In the genomic region with DNA sequence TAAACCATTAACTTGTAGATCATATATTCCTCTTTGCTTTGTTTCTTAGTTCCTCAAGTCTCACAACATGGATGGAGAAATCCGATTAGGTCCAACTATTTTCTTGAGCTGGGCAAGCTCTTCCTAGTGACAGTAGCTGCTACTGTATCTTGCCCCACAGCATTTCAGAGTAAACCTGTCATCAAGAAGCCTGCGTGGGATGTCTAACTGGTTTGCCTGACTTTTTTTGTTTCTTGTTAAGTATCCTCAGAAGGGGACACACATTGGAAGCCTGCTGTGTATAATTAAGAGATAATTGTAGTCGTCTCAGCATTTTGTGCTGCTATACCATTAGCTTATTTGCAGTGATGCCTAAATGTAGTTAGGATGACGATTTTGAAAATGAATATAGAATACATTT, we compare ENCODE assay signal across 14 cellular contexts.
"Had no signal": no experiment of that assay in that cellular context is flagged by ENCODE, and none has a peak within 500 bp of the region (broad histone marks: within the 10 kb centered on the region; RNA-seq: fewer than 3 reads in every experiment).

No MANE protein-coding gene starts in this region.

- H3K27ac Mint-ChIP-seq: activated CD8-positive, alpha-beta T cell treated with anti-CD3 and anti-CD28 coated beads for 36 hours had no signal

- DNase-seq: activated CD4-positive, alpha-beta T cell treated with anti-CD3 and anti-CD28 coated beads for 4 hours; activated CD8-positive, alpha-beta memory T cell treated with anti-CD3 and anti-CD28 coated beads, Interleukin-2, amount 50 U/mL, for 4 hours; activated CD8-positive, alpha-beta T cell treated with anti-CD3 and anti-CD28 coated beads for 36 hours; activated naive CD4-positive, alpha-beta T cell; caudate nucleus; cortex of kidney; effector memory CD4-positive, alpha-beta T cell; glutamatergic neuron; sigmoid colon; stimulated activated CD4-positive, alpha-beta T cell treated with anti-CD3 and anti-CD28 coated beads, Interleukin-12 subunit alpha, Interleukin-12 subunit beta, amount 100 ng/mL, for 4 hours; stimulated activated naive CD4-positive, alpha-beta T cell; substantia nigra; transverse colon; WERI-Rb-1 had no signal

- H3K4me1 ChIP-seq: sigmoid colon had no signal

- H3K4me3 Mint-ChIP-seq: activated CD8-positive, alpha-beta T cell treated with anti-CD3 and anti-CD28 coated beads for 36 hours had no signal

- H3K36me3 ChIP-seq: sigmoid colon, transverse colon, WERI-Rb-1 had no signal

- H3K4me3 ChIP-seq: sigmoid colon, transverse colon had no signal

- H3K27me3 ChIP-seq: transverse colon had no signal

- H3K27ac ChIP-seq: sigmoid colon, transverse colon, WERI-Rb-1 had no signal

- H3K27me3 Mint-ChIP-seq: activated CD8-positive, alpha-beta T cell treated with anti-CD3 and anti-CD28 coated beads for 36 hours had no signal

- H3K9me3 Mint-ChIP-seq: activated CD8-positive, alpha-beta T cell treated with anti-CD3 and anti-CD28 coated beads for 36 hours had no signal

- H3K9me3 ChIP-seq: sigmoid colon, transverse colon had no signal
